Comparison of ENCODE assay signal across 14 cellular contexts in genomic region chr7:151796871-151797270, GRCh38.
DNase-seq lines count a peak whose midpoint lies in the region; ATAC-seq and TF ChIP-seq lines count a peak whose summit lies in the region.
"Had no signal": no experiment of that assay in that cellular context is flagged by ENCODE, and none has a peak within 500 bp of the region (broad histone marks: within the 10 kb centered on the region; RNA-seq: fewer than 3 reads in every experiment).

No MANE protein-coding gene starts in this region.

- H3K36me3 ChIP-seq in Peyer's patch, result no peaks in the 10 kb centered on the region
- H3K36me3 ChIP-seq in left ventricle myocardium inferior, result no peaks in the 10 kb centered on the region
- no peaks in the 10 kb centered on the region for H3K36me3 ChIP-seq in skeletal muscle satellite cell (ENCODE audit: insufficient read depth, low read length)
- no peaks in the 10 kb centered on the region for H3K36me3 ChIP-seq in CD8-positive, alpha-beta T cell (ENCODE audit: insufficient read depth, low read length)

- H3K4me1 ChIP-seq in Peyer's patch, result peaks cover 0 to 29% (median 13%) of the 10 kb centered on the region in 4 donors
- H3K4me1 ChIP-seq in left ventricle myocardium inferior, result peaks cover 31% of the 10 kb centered on the region
- H3K4me1 ChIP-seq in skeletal muscle satellite cell (ENCODE audit: control insufficient read depth, insufficient read depth, low read length), result peaks cover 24% of the 10 kb centered on the region
- H3K4me1 ChIP-seq in CD8-positive, alpha-beta T cell (ENCODE audit: insufficient read depth, low read length), result no peaks in the 10 kb centered on the region

- CTCF ChIA-PET in CD8-positive, alpha-beta T cell (lab: Charles Lee), result interaction anchor here (2.1 kb wide), 1 partner anchor 14 kb away, joined by 9 read pairs; no protein-coding TSS in a partner anchor

- H3K4me3 ChIP-seq in Peyer's patch, result no peak overlapping the region
- no peak overlapping the region for H3K4me3 ChIP-seq in left ventricle myocardium inferior
- H3K4me3 ChIP-seq in skeletal muscle satellite cell (ENCODE audit: low read length), result no peak overlapping the region
- no peak overlapping the region for H3K4me3 ChIP-seq in CD8-positive, alpha-beta T cell (ENCODE audit: low read depth, low read length)
- H3K4me3 ChIP-seq in coronary artery, result no peak overlapping the region

- H3K4me1 Mint-ChIP-seq in CD8-positive, alpha-beta T cell (ENCODE audit: low read depth), result peaks cover 10% of the 10 kb centered on the region
- H3K4me1 Mint-ChIP-seq in activated T-helper 1 cell treated with anti-CD3 and anti-CD28 coated beads, Interleukin-12 subunit alpha, Interleukin-12 subunit beta, Interleukin-2, Interleukin-4 antibody, amounts not matched to agents 30 ng/mL and 10 ng/mL and 1 ng/mL, durations not matched to agents 14 hours and 24 hours and 36 hours (ENCODE audit: low read depth), result no peaks in the 10 kb centered on the region

- no peak overlapping the region for H3K4me3 Mint-ChIP-seq in CD8-positive, alpha-beta T cell
- no peak overlapping the region for H3K4me3 Mint-ChIP-seq in activated T-helper 1 cell treated with anti-CD3 and anti-CD28 coated beads, Interleukin-12 subunit alpha, Interleukin-12 subunit beta, Interleukin-2, Interleukin-4 antibody, amounts not matched to agents 30 ng/mL and 10 ng/mL and 1 ng/mL, durations not matched to agents 14 hours and 24 hours and 36 hours
- H3K4me3 Mint-ChIP-seq: naive thymus-derived CD8-positive, alpha-beta T cell had no signal

- H3K4me2 ChIP-seq in skeletal muscle satellite cell (ENCODE audit: low read length), result peak overlapping the region; percentile 5

- intact Hi-C loops in left ventricle myocardium inferior (cut with micrococcal nuclease), result no loop called here
- intact Hi-C loops in CD8-positive, alpha-beta T cell (cut with DNase I, micrococcal nuclease), result no loop called here
- intact Hi-C loops in activated T-helper 1 cell treated with anti-CD3 and anti-CD28 coated beads, Interleukin-12 subunit alpha, Interleukin-12 subunit beta, Interleukin-2, Interleukin-4 antibody, amounts not matched to agents 30 ng/mL and 10 ng/mL and 1 ng/mL, durations not matched to agents 14 hours and 24 hours and 36 hours (cut with micrococcal nuclease), result no loop called here

- H3K36me3 Mint-ChIP-seq in CD8-positive, alpha-beta T cell, result peaks cover 5% of the 10 kb centered on the region
- H3K36me3 Mint-ChIP-seq in activated T-helper 1 cell treated with anti-CD3 and anti-CD28 coated beads, Interleukin-12 subunit alpha, Interleukin-12 subunit beta, Interleukin-2, Interleukin-4 antibody, amounts not matched to agents 30 ng/mL and 10 ng/mL and 1 ng/mL, durations not matched to agents 14 hours and 24 hours and 36 hours (ENCODE audit: low read depth), result no peaks in the 10 kb centered on the region
- H3K36me3 Mint-ChIP-seq: activated naive CD4-positive, alpha-beta T cell treated with anti-CD3 and anti-CD28 coated beads, Interleukin-2, amount 50 U/mL, for 72 hours; immature natural killer cell had no signal

- no peaks in the 10 kb centered on the region for H3K27me3 Mint-ChIP-seq in CD8-positive, alpha-beta T cell (ENCODE audit: low read depth)
- H3K27me3 Mint-ChIP-seq in activated T-helper 1 cell treated with anti-CD3 and anti-CD28 coated beads, Interleukin-12 subunit alpha, Interleukin-12 subunit beta, Interleukin-2, Interleukin-4 antibody, amounts not matched to agents 30 ng/mL and 10 ng/mL and 1 ng/mL, durations not matched to agents 14 hours and 24 hours and 36 hours (ENCODE audit: insufficient read depth), result no peaks in the 10 kb centered on the region
- H3K27me3 Mint-ChIP-seq: naive thymus-derived CD8-positive, alpha-beta T cell had no signal

- no peak for TF ChIP-seq POLR2A in Peyer's patch (IDR thresholded peaks at IDR 0.05)

- DNase-seq in AG20443 (ENCODE audit: low spot score) (peak; percentile 65), Peyer's patch (peak in 1 of 3 donors; percentile 56), left ventricle myocardium inferior (peak; percentile 16), COR-L47 (lab: John Stamatoyannopoulos, UW) (no peak), coronary artery (ENCODE audit: low spot score) (no peak)
- DNase-seq in CD8-positive, alpha-beta T cell, result no peak
- DNase-seq in activated T-helper 1 cell treated with anti-CD3 and anti-CD28 coated beads, Interleukin-12 subunit alpha, Interleukin-12 subunit beta, Interleukin-2, Interleukin-4 antibody, amounts not matched to agents 30 ng/mL and 10 ng/mL and 1 ng/mL, durations not matched to agents 14 hours and 24 hours and 36 hours (ENCODE audit: low spot score), result no peak
- DNase-seq: DND-41; naive thymus-derived CD8-positive, alpha-beta T cell; NCI-H1092; NCI-H510A treated with DMSO at 0.1 percent for 48 hours had no signal

- no peaks in the 10 kb centered on the region for H3K27me3 ChIP-seq in Peyer's patch
- H3K27me3 ChIP-seq in left ventricle myocardium inferior (ENCODE audit: low read depth), result no peaks in the 10 kb centered on the region
- peaks cover 25% of the 10 kb centered on the region for H3K27me3 ChIP-seq in skeletal muscle satellite cell (ENCODE audit: control insufficient read depth, insufficient read depth, low read length)
- H3K27me3 ChIP-seq in CD8-positive, alpha-beta T cell (ENCODE audit: insufficient read depth, low read length), result no peaks in the 10 kb centered on the region

- no peaks in the 10 kb centered on the region for H3K9me3 ChIP-seq in Peyer's patch
- no peaks in the 10 kb centered on the region for H3K9me3 ChIP-seq in left ventricle myocardium inferior (replicated peaks)
- H3K9me3 ChIP-seq in skeletal muscle satellite cell (replicated peaks; ENCODE audit: low read length), result no peaks in the 10 kb centered on the region
- no peaks in the 10 kb centered on the region for H3K9me3 ChIP-seq in CD8-positive, alpha-beta T cell (ENCODE audit: low read length)

- no peak for ATAC-seq in CD8-positive, alpha-beta T cell
- ATAC-seq: naive thymus-derived CD8-positive, alpha-beta T cell had no signal

- H3K27ac ChIP-seq in Peyer's patch, result peak overlapping the region; percentile 32 to 79 (median 64)
- H3K27ac ChIP-seq in left ventricle myocardium inferior (replicated peaks), result peak overlapping the region; percentile 71
- H3K27ac ChIP-seq in CD8-positive, alpha-beta T cell (ENCODE audit: low read depth, low read length), result no peak overlapping the region
- peak overlapping the region in 1 of 2 donors; percentile 73 for H3K27ac ChIP-seq in coronary artery

- no peak overlapping the region for H3K9ac ChIP-seq in skeletal muscle satellite cell (ENCODE audit: low read depth, low read length)

- POLR2A ChIA-PET in CD8-positive, alpha-beta T cell (lab: Charles Lee), result no interaction called here

- TF ChIP-seq CTCF in Peyer's patch (IDR thresholded peaks at IDR 0.05) (no peak), left ventricle myocardium inferior (IDR thresholded peaks at IDR 0.05; ENCODE audit: borderline replicate concordance) (no peak), coronary artery (IDR thresholded peaks at IDR 0.05) (no peak)
- TF ChIP-seq CTCF in CD8-positive, alpha-beta T cell (IDR thresholded peaks at IDR 0.05), result no peak

- H3K27ac Mint-ChIP-seq in CD8-positive, alpha-beta T cell, result no peak overlapping the region
- H3K27ac Mint-ChIP-seq in activated T-helper 1 cell treated with anti-CD3 and anti-CD28 coated beads, Interleukin-12 subunit alpha, Interleukin-12 subunit beta, Interleukin-2, Interleukin-4 antibody, amounts not matched to agents 30 ng/mL and 10 ng/mL and 1 ng/mL, durations not matched to agents 14 hours and 24 hours and 36 hours, result no peak overlapping the region

- no peaks in the 10 kb centered on the region for H3K9me3 Mint-ChIP-seq in CD8-positive, alpha-beta T cell
- no peaks in the 10 kb centered on the region for H3K9me3 Mint-ChIP-seq in activated T-helper 1 cell treated with anti-CD3 and anti-CD28 coated beads, Interleukin-12 subunit alpha, Interleukin-12 subunit beta, Interleukin-2, Interleukin-4 antibody, amounts not matched to agents 30 ng/mL and 10 ng/mL and 1 ng/mL, durations not matched to agents 14 hours and 24 hours and 36 hours
- H3K9me3 Mint-ChIP-seq: activated naive CD4-positive, alpha-beta T cell treated with anti-CD3 and anti-CD28 coated beads, Interleukin-2, amount 50 U/mL, for 72 hours; immature natural killer cell; naive thymus-derived CD8-positive, alpha-beta T cell had no signal

Comparison
In these comparisons a context has a peak if more than half of its experiments do, and no peak if none do; other contexts are left out.
1. DNase-seq: peak in AG20443 (single experiment) and left ventricle myocardium inferior (single experiment); none in COR-L47 (single experiment), CD8-positive, alpha-beta T cell (0 of 7), coronary artery (single experiment) and activated T-helper 1 cell treated with anti-CD3 and anti-CD28 coated beads, Interleukin-12 subunit alpha, Interleukin-12 subunit beta, Interleukin-2, Interleukin-4 antibody, amounts not matched to agents 30 ng/mL and 10 ng/mL and 1 ng/mL, durations not matched to agents 14 hours and 24 hours and 36 hours (single experiment).